Comparison of ENCODE assay signal across 10 cellular contexts in genomic region chr1:204523605-204524215, GRCh38. TPM values are rescaled to one million over a fixed set of nuclear protein-coding genes. Genes with fewer than 3 reads are reported as not detected.
DNase-seq lines count a peak whose midpoint lies in the region; ATAC-seq, FAIRE-seq and TF ChIP-seq lines count a peak whose summit lies in the region.
"Had no signal": no experiment of that assay in that cellular context is flagged by ENCODE, and none has a peak within 500 bp of the region (broad histone marks: within the 10 kb centered on the region; RNA-seq: fewer than 3 reads in every experiment).

No MANE protein-coding gene starts in this region.

- peaks cover 68% of the 10 kb centered on the region for H3K4me1 Mint-ChIP-seq in activated naive CD4-positive, alpha-beta T cell treated with anti-CD3 and anti-CD28 coated beads for 36 hours (ENCODE audit: low read depth)
- H3K4me1 Mint-ChIP-seq in endothelial cell (ENCODE audit: unreplicated experiment), result no peaks in the 10 kb centered on the region
- peaks cover 56% of the 10 kb centered on the region for H3K4me1 Mint-ChIP-seq in stimulated activated memory B cell treated with anti-CD40 and anti-IgM and Interleukin-4, amounts not matched to agents 10 μg/mL and 1 μg/mL and 100 μg/mL, for 72 hours

- TF ChIP-seq CTCF in endothelial cell (IDR thresholded peaks at IDR 0.05; ENCODE audit: unreplicated experiment), result no peak

- no peak for FAIRE-seq in RCC 7860 (lab: Jason Lieb, UNC)

- H3K27me3 Mint-ChIP-seq in activated naive CD4-positive, alpha-beta T cell treated with anti-CD3 and anti-CD28 coated beads for 36 hours (ENCODE audit: low read depth), result no peaks in the 10 kb centered on the region
- peaks cover 3% of the 10 kb centered on the region for H3K27me3 Mint-ChIP-seq in endothelial cell (ENCODE audit: unreplicated experiment)
- H3K27me3 Mint-ChIP-seq in stimulated activated memory B cell treated with anti-CD40 and anti-IgM and Interleukin-4, amounts not matched to agents 10 μg/mL and 1 μg/mL and 100 μg/mL, for 72 hours, result no peaks in the 10 kb centered on the region

- ATAC-seq in stimulated activated memory B cell treated with anti-CD40 and anti-IgM and Interleukin-4, amounts not matched to agents 10 μg/mL and 1 μg/mL and 100 μg/mL, for 72 hours, result no peak
- ATAC-seq in GM18858 (IDR thresholded peaks at IDR 0.05; ENCODE audit: unreplicated experiment) (no peak), GM18868 (IDR thresholded peaks at IDR 0.05; ENCODE audit: unreplicated experiment) (no peak), GM21528 (IDR thresholded peaks at IDR 0.05; ENCODE audit: low FRiP score, unreplicated experiment) (no peak)

- H3K27ac Mint-ChIP-seq in activated naive CD4-positive, alpha-beta T cell treated with anti-CD3 and anti-CD28 coated beads for 36 hours, result peak overlapping the region; percentile 74
- no peak overlapping the region for H3K27ac Mint-ChIP-seq in endothelial cell (ENCODE audit: unreplicated experiment)
- peak overlapping the region; percentile 64 for H3K27ac Mint-ChIP-seq in stimulated activated memory B cell treated with anti-CD40 and anti-IgM and Interleukin-4, amounts not matched to agents 10 μg/mL and 1 μg/mL and 100 μg/mL, for 72 hours

- H3K4me3 Mint-ChIP-seq in activated naive CD4-positive, alpha-beta T cell treated with anti-CD3 and anti-CD28 coated beads for 36 hours, result peak overlapping the region; percentile 8
- peak overlapping the region; percentile 77 for H3K4me3 Mint-ChIP-seq in endothelial cell (ENCODE audit: unreplicated experiment)
- peak overlapping the region; percentile 47 for H3K4me3 Mint-ChIP-seq in stimulated activated memory B cell treated with anti-CD40 and anti-IgM and Interleukin-4, amounts not matched to agents 10 μg/mL and 1 μg/mL and 100 μg/mL, for 72 hours

- peaks cover 50% of the 10 kb centered on the region for H3K36me3 Mint-ChIP-seq in activated naive CD4-positive, alpha-beta T cell treated with anti-CD3 and anti-CD28 coated beads for 36 hours (ENCODE audit: low read depth)
- H3K36me3 Mint-ChIP-seq in endothelial cell (ENCODE audit: low read depth, unreplicated experiment), result peaks cover 40% of the 10 kb centered on the region
- peaks cover 66% of the 10 kb centered on the region for H3K36me3 Mint-ChIP-seq in stimulated activated memory B cell treated with anti-CD40 and anti-IgM and Interleukin-4, amounts not matched to agents 10 μg/mL and 1 μg/mL and 100 μg/mL, for 72 hours

- peaks cover 11% of the 10 kb centered on the region for H3K9me3 Mint-ChIP-seq in activated naive CD4-positive, alpha-beta T cell treated with anti-CD3 and anti-CD28 coated beads for 36 hours
- H3K9me3 Mint-ChIP-seq in endothelial cell (ENCODE audit: unreplicated experiment), result no peaks in the 10 kb centered on the region
- peaks cover 5% of the 10 kb centered on the region for H3K9me3 Mint-ChIP-seq in stimulated activated memory B cell treated with anti-CD40 and anti-IgM and Interleukin-4, amounts not matched to agents 10 μg/mL and 1 μg/mL and 100 μg/mL, for 72 hours

- DNase-seq in activated naive CD4-positive, alpha-beta T cell treated with anti-CD3 and anti-CD28 coated beads for 36 hours, result peak; percentile 57
- DNase-seq in activated naive CD4-positive, alpha-beta T cell treated with Interleukin-2 at 50 U/mL for 16 hours, result no peak
- DNase-seq in RCC 7860 (ENCODE audit: low spot score) (peak; percentile 38), endothelial cell (ENCODE audit: low spot score) (no peak)
- DNase-seq: effector memory CD4-positive, alpha-beta T cell; ovary had no signal

- intact Hi-C loops in activated naive CD4-positive, alpha-beta T cell treated with anti-CD3 and anti-CD28 coated beads for 36 hours (cut with micrococcal nuclease), result no loop called here

- CTCF ChIA-PET in activated naive CD4-positive, alpha-beta T cell treated with anti-CD3 and anti-CD28 coated beads for 36 hours (lab: Charles Lee), result interaction anchor here (0.7 to 1.7 kb wide), 4 partner anchors 21 to 284 kb away, joined by 3 to 6 read pairs (median 3); no protein-coding TSS in a partner anchor

RNA-seq across cellular contexts. Expression of gene MDM4, which starts 7.5 kb away (rescaled TPM):
- total RNA-seq in activated naive CD4-positive, alpha-beta T cell treated with anti-CD3 and anti-CD28 coated beads for 36 hours, result 100 to 1,000 TPM; 109 TPM
- total RNA-seq in endothelial cell (ENCODE audit: unreplicated experiment), result 57.8 TPM

RNA-seq across cellular contexts. Expression of gene PIK3C2B, which starts 29.1 kb away (rescaled TPM):
- total RNA-seq in activated naive CD4-positive, alpha-beta T cell treated with anti-CD3 and anti-CD28 coated beads for 36 hours, result 10 to 100 TPM; 61.0 to 65.4 TPM
- 256 TPM for total RNA-seq in endothelial cell (ENCODE audit: unreplicated experiment)

Comparison
In these comparisons a context has a peak if more than half of its experiments do, and no peak if none do; other contexts are left out.
1. DNase-seq: peak in activated naive CD4-positive, alpha-beta T cell treated with anti-CD3 and anti-CD28 coated beads for 36 hours (single experiment) and RCC 7860 (single experiment); none in activated naive CD4-positive, alpha-beta T cell treated with Interleukin-2 at 50 U/mL for 16 hours (single experiment) and endothelial cell (single experiment).
2. H3K4me3 Mint-ChIP-seq: peak in every context shown above with its lines; median percentile 77 in endothelial cell; 47 in stimulated activated memory B cell treated with anti-CD40 and anti-IgM and Interleukin-4, amounts not matched to agents 10 μg/mL and 1 μg/mL and 100 μg/mL, for 72 hours; 8 in activated naive CD4-positive, alpha-beta T cell treated with anti-CD3 and anti-CD28 coated beads for 36 hours.